Comparison of ENCODE assay signal across 8 cellular contexts in the genomic region with DNA sequence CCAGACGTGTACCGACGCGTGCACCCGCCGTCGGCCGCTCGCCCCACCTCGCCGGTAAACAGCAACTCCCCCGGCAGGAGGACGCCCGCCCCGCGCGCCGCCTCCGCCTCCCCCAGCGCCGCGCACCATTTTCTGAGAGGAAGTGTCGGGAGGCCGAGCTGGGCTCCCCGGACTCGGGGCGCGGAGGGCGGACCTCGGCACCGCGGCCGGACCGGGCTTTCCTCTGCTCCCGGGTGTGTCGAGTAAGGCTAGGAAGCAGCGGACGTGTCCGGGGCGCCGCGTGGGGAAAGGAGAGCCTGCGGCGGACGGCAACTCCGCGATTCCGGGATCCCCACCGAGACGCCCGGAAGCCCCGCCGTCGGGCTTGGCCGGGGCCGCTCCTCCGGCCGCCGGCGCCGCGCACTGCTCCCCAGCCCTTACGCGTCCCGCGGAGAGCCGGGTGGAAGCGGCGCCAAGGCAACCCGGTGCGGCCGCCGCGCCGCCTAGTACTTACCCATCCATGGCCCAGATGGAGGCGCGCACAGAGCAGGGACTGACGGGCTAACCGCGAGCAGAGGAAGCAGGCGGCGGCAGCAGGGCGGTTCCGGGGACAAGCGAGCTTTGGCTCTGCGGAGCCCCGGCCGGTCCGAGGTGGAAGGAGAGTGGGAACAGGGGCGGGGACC. TPM values are rescaled to one million over a fixed set of nuclear protein-coding genes. Genes with fewer than 3 reads are reported as not detected.
DNase-seq lines count a peak whose midpoint lies in the region; ATAC-seq and TF ChIP-seq lines count a peak whose summit lies in the region.

A gene with protein sequence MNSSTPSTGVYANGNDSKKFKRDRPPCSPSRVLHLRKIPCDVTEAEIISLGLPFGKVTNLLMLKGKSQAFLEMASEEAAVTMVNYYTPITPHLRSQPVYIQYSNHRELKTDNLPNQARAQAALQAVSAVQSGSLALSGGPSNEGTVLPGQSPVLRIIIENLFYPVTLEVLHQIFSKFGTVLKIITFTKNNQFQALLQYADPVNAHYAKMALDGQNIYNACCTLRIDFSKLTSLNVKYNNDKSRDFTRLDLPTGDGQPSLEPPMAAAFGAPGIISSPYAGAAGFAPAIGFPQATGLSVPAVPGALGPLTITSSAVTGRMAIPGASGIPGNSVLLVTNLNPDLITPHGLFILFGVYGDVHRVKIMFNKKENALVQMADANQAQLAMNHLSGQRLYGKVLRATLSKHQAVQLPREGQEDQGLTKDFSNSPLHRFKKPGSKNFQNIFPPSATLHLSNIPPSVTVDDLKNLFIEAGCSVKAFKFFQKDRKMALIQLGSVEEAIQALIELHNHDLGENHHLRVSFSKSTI (minus strand): TSS at position 643 of the 662 bp plus-strand sequence. CDS start 35,754 bp downstream, outside the sequence.

- TF ChIP-seq CTCF in activated CD8-positive, alpha-beta T cell treated with anti-CD3 and anti-CD28 coated beads for 36 hours (IDR thresholded peaks at IDR 0.05) = no peak

- peak within 1 kb of the TSS; percentile 98 for H3K27ac Mint-ChIP-seq in activated CD8-positive, alpha-beta T cell treated with anti-CD3 and anti-CD28 coated beads for 36 hours

- H3K4me1 Mint-ChIP-seq in activated CD8-positive, alpha-beta T cell treated with anti-CD3 and anti-CD28 coated beads for 36 hours (ENCODE audit: low read depth) = peaks cover 37% of the 10 kb centered on the region

- CTCF ChIA-PET in activated CD8-positive, alpha-beta T cell treated with anti-CD3 and anti-CD28 coated beads for 36 hours (lab: Charles Lee) = interaction anchor here (0.8 to 2.1 kb wide), 9 partner anchors 8 to 240 kb away, joined by 3 to 13 read pairs (median 4); no protein-coding TSS in a partner anchor

- H3K36me3 Mint-ChIP-seq in activated CD8-positive, alpha-beta T cell treated with anti-CD3 and anti-CD28 coated beads for 36 hours (ENCODE audit: low read depth) = peaks cover 12% of the 10 kb centered on the region

- H3K4me3 Mint-ChIP-seq in activated CD8-positive, alpha-beta T cell treated with anti-CD3 and anti-CD28 coated beads for 36 hours = peak within 1 kb of the TSS; percentile 97

- POLR2A ChIA-PET in activated CD8-positive, alpha-beta T cell treated with anti-CD3 and anti-CD28 coated beads for 36 hours (lab: Charles Lee) = interaction anchor here (0.6 to 2.8 kb wide), 11 partner anchors 9 to 591 kb away, joined by 3 to 14 read pairs (median 3); a partner anchor contains a TSS

- in situ Hi-C loops in ACHN (cut with HindIII; ENCODE audit: low pct_ligation_motif_present, low pct_unique_long_range_greater_than_20kb, low sequenced_read_pairs) = no loop called here

- intact Hi-C loops in activated CD8-positive, alpha-beta T cell treated with anti-CD3 and anti-CD28 coated beads for 36 hours (cut with micrococcal nuclease) = loop anchor here (5.0 kb wide), 1 partner anchor 151 kb away; no protein-coding TSS in a partner anchor

- ATAC-seq in GM18861 (IDR thresholded peaks at IDR 0.05; ENCODE audit: unreplicated experiment) (peak; percentile 39), HG03095 (IDR thresholded peaks at IDR 0.05; ENCODE audit: unreplicated experiment) (peak; percentile 58)
- ATAC-seq in activated CD8-positive, alpha-beta T cell treated with anti-CD3 and anti-CD28 coated beads for 36 hours = peak; percentile 68

- DNase-seq in ACHN = peak; percentile 78
- peak; percentile 36 for DNase-seq in NCI-H345 treated with DMSO at 0.1 percent for 48 hours (lab: John Stamatoyannopoulos, UW; ENCODE audit: unreplicated experiment)
- DNase-seq in activated CD8-positive, alpha-beta T cell treated with anti-CD3 and anti-CD28 coated beads for 36 hours = peak; percentile 82
- peak; percentile 86 for DNase-seq in ecto neural progenitor cell (ENCODE audit: low spot score)
- peak; percentile 83 to 84 for DNase-seq in lung microvascular endothelial cell (ENCODE audit: low read depth in 2 of 2)
- DNase-seq in stimulated activated CD8-positive, alpha-beta memory T cell treated with anti-CD3 and anti-CD28 coated beads, Interleukin-12 subunit alpha, Interleukin-12 subunit beta, amount 100 ng/mL, for 1 hour (ENCODE audit: low read depth) = peak; percentile 64

- no peaks in the 10 kb centered on the region for H3K9me3 Mint-ChIP-seq in activated CD8-positive, alpha-beta T cell treated with anti-CD3 and anti-CD28 coated beads for 36 hours

- no peaks in the 10 kb centered on the region for H3K27me3 Mint-ChIP-seq in activated CD8-positive, alpha-beta T cell treated with anti-CD3 and anti-CD28 coated beads for 36 hours

RNA-seq across cellular contexts. Expression of the gene that starts here (rescaled TPM):
- total RNA-seq in activated CD8-positive, alpha-beta T cell treated with anti-CD3 and anti-CD28 coated beads for 36 hours = 100 to 1,000 TPM; 108 to 120 TPM
- 32.3 and 32.9 TPM in 2 replicates for total RNA-seq in lung microvascular endothelial cell

Comparison
In these comparisons a context has a peak if more than half of its experiments do, and no peak if none do; other contexts are left out.
1. Peak in every context shown above with its lines: DNase-seq and ATAC-seq.
2. DNase-seq: peak in every context shown above with its lines; median percentile 86 in ecto neural progenitor cell; 84 in lung microvascular endothelial cell; 82 in activated CD8-positive, alpha-beta T cell treated with anti-CD3 and anti-CD28 coated beads for 36 hours; 78 in ACHN; 64 in stimulated activated CD8-positive, alpha-beta memory T cell treated with anti-CD3 and anti-CD28 coated beads, Interleukin-12 subunit alpha, Interleukin-12 subunit beta, amount 100 ng/mL, for 1 hour; 36 in NCI-H345 treated with DMSO at 0.1 percent for 48 hours.